Comparison of ENCODE assay signal across 24 cellular contexts in genomic region chr19:1970003-1970805, GRCh38. TPM values are rescaled to one million over a fixed set of nuclear protein-coding genes. Genes with fewer than 3 reads are reported as not detected.
DNase-seq lines count a peak whose midpoint lies in the region; ATAC-seq, FAIRE-seq and TF ChIP-seq lines count a peak whose summit lies in the region.
"Had no signal": no experiment of that assay in that cellular context is flagged by ENCODE, and none has a peak within 500 bp of the region (broad histone marks: within the 10 kb centered on the region; RNA-seq: fewer than 3 reads in every experiment).

No MANE protein-coding gene starts in this region.

- no peak overlapping the region for H3K4me2 ChIP-seq in astrocyte (ENCODE audit: low read length)

- no peaks in the 10 kb centered on the region for H3K27me3 Mint-ChIP-seq in astrocyte (ENCODE audit: low read depth, unreplicated experiment)
- H3K27me3 Mint-ChIP-seq: CD4-positive, alpha-beta T cell had no signal

- H3K4me1 Mint-ChIP-seq in astrocyte (ENCODE audit: low read depth, unreplicated experiment), result peaks cover 4% of the 10 kb centered on the region
- H3K4me1 Mint-ChIP-seq: endodermal cell, H9 had no signal

- no peaks in the 10 kb centered on the region for H3K9me3 ChIP-seq in astrocyte (ENCODE audit: insufficient read depth, low read depth, low read length)
- no peaks in the 10 kb centered on the region for H3K9me3 ChIP-seq in mucosa of descending colon
- H3K9me3 ChIP-seq: esophagus squamous epithelium, gastrocnemius medialis, psoas muscle, SJSA1, transverse colon had no signal

- peak; percentile 52 for DNase-seq in ELR (ENCODE audit: low read depth)
- peak; percentile 21 for DNase-seq in HTR-8/SVneo (ENCODE audit: insufficient read length, low spot score)
- DNase-seq in astrocyte (ENCODE audit: low read depth), result peak; percentile 10
- DNase-seq in mucosa of descending colon, result no peak
- DNase-seq in NOMO-1 treated with dmso at 0.1 percent for 144 hours (lab: John Stamatoyannopoulos, UW; ENCODE audit: unreplicated experiment), result no peak
- no peak for DNase-seq in HK-2 (ENCODE audit: unreplicated experiment)
- DNase-seq: activated CD8-positive, alpha-beta T cell treated with anti-CD3 and anti-CD28 coated beads, Interleukin-2, amount 10 ng/mL, durations not matched to agents 7 days and 5 days; activated gamma-delta T cell treated with Interleukin-2 at 50 U/mL for 16 hours; CD4-positive, alpha-beta T cell; endodermal cell; esophagus squamous epithelium; gastrocnemius medialis; H9; KBM-7; left ventricle myocardium superior; NCI-H510A treated with DMSO at 0.1 percent for 48 hours; stimulated activated CD4-positive, alpha-beta T cell treated with anti-CD3 and anti-CD28 coated beads, Interleukin-15, amount 100 ng/mL, for 24 hours; T-helper 1 cell; transverse colon had no signal

- no peak overlapping the region for H3K27ac Mint-ChIP-seq in astrocyte (ENCODE audit: unreplicated experiment)
- H3K27ac Mint-ChIP-seq: activated CD8-positive, alpha-beta T cell treated with anti-CD3 and anti-CD28 coated beads, Interleukin-2, amount 10 ng/mL, durations not matched to agents 7 days and 5 days; CD4-positive, alpha-beta T cell; endodermal cell had no signal

- peaks cover 13% of the 10 kb centered on the region for H3K36me3 Mint-ChIP-seq in astrocyte (ENCODE audit: low read depth, unreplicated experiment)

- H3K4me3 ChIP-seq in astrocyte (ENCODE audit: insufficient read depth, low read depth, low read length), result no peak overlapping the region
- H3K4me3 ChIP-seq in mucosa of descending colon, result no peak overlapping the region
- H3K4me3 ChIP-seq: coronary artery, esophagus squamous epithelium, gastrocnemius medialis, psoas muscle, SJSA1, transverse colon had no signal

- peaks cover 68% of the 10 kb centered on the region for H3K79me2 ChIP-seq in astrocyte (ENCODE audit: insufficient read depth, low read length)

- H3K27ac ChIP-seq in astrocyte (ENCODE audit: low read depth, low read length), result no peak overlapping the region
- H3K27ac ChIP-seq: coronary artery, esophagus squamous epithelium, gastrocnemius medialis, psoas muscle, SJSA1, transverse colon had no signal

- TF ChIP-seq CTCF in astrocyte (IDR thresholded peaks at IDR 0.05; ENCODE audit: insufficient read depth, low read depth, low read length), result no peak
- no peak for TF ChIP-seq CTCF in mucosa of descending colon (IDR thresholded peaks at IDR 0.05)

- H3K9me3 Mint-ChIP-seq in astrocyte (ENCODE audit: unreplicated experiment), result no peaks in the 10 kb centered on the region
- H3K9me3 Mint-ChIP-seq: CD4-positive, alpha-beta T cell; endodermal cell; H9 had no signal

- intact Hi-C loops in mucosa of descending colon (cut with DNase I, micrococcal nuclease), result no loop called here

- H4K20me1 ChIP-seq in astrocyte (ENCODE audit: insufficient read depth, low read length), result peaks cover 78% of the 10 kb centered on the region

- H2AFZ ChIP-seq in astrocyte (ENCODE audit: low read depth, low read length), result no peak overlapping the region

- no peak overlapping the region for H3K9ac ChIP-seq in astrocyte (ENCODE audit: low read length)

- no peaks in the 10 kb centered on the region for H3K27me3 ChIP-seq in astrocyte (ENCODE audit: insufficient read depth, low read length)
- H3K27me3 ChIP-seq: esophagus squamous epithelium, gastrocnemius medialis, SJSA1, transverse colon had no signal

- H3K36me3 ChIP-seq in astrocyte (ENCODE audit: insufficient read depth, low read length), result no peaks in the 10 kb centered on the region
- no peaks in the 10 kb centered on the region for H3K36me3 ChIP-seq in mucosa of descending colon (ENCODE audit: low read depth)
- H3K36me3 ChIP-seq: transverse colon had no signal

- ATAC-seq in mucosa of descending colon, result peak; percentile 59
- no peak for ATAC-seq in GM21447 (IDR thresholded peaks at IDR 0.05; ENCODE audit: unreplicated experiment)
- ATAC-seq: activated CD8-positive, alpha-beta T cell treated with anti-CD3 and anti-CD28 coated beads, Interleukin-2, amount 10 ng/mL, durations not matched to agents 7 days and 5 days; gastrocnemius medialis; left ventricle myocardium superior; Panc1 had no signal

- FAIRE-seq in HTR-8/SVneo (lab: Jason Lieb, UNC) (no peak), astrocyte (lab: Jason Lieb, UNC) (no peak)

- H3K4me1 ChIP-seq in astrocyte (ENCODE audit: insufficient read depth, low read length) (no peaks in the 10 kb centered on the region), mucosa of descending colon (ENCODE audit: low read depth) (no peaks in the 10 kb centered on the region)
- H3K4me1 ChIP-seq: gastrocnemius medialis, psoas muscle, SJSA1, transverse colon had no signal

- no peak overlapping the region for H3K4me3 Mint-ChIP-seq in astrocyte (ENCODE audit: unreplicated experiment)
- H3K4me3 Mint-ChIP-seq: activated CD8-positive, alpha-beta T cell treated with anti-CD3 and anti-CD28 coated beads, Interleukin-2, amount 10 ng/mL, durations not matched to agents 7 days and 5 days; CD4-positive, alpha-beta T cell; endodermal cell; H9 had no signal

RNA-seq across cellular contexts. Expression of gene CSNK1G2, which starts 29.2 kb away (rescaled TPM):
- total RNA-seq in astrocyte, result 60.8 and 64.1 TPM in 2 replicates
- total RNA-seq in mucosa of descending colon, result 10 to 100 TPM; 51.8 to 58.6 (median 56.7) TPM

RNA-seq across cellular contexts. Expression of gene BTBD2, which starts 45.3 kb away (rescaled TPM):
- 49.5 and 53.7 TPM in 2 replicates for total RNA-seq in astrocyte
- total RNA-seq in mucosa of descending colon, result 10 to 100 TPM; 66.0 to 82.3 (median 71.5) TPM

Comparison
In these comparisons a context has a peak if more than half of its experiments do, and no peak if none do; other contexts are left out.
1. DNase-seq: peak in ELR (single experiment), HTR-8/SVneo (single experiment) and astrocyte (single experiment); none in mucosa of descending colon (0 of 3), NOMO-1 treated with dmso at 0.1 percent for 144 hours (single experiment) and HK-2 (single experiment).